In genomic region chr11:11505701-11506100, GRCh38 we compare ENCODE assay signal across 18 cellular contexts.
DNase-seq lines count a peak whose midpoint lies in the region; ATAC-seq and TF ChIP-seq lines count a peak whose summit lies in the region.
"Had no signal": no experiment of that assay in that cellular context is flagged by ENCODE, and none has a peak within 500 bp of the region (broad histone marks: within the 10 kb centered on the region; RNA-seq: fewer than 3 reads in every experiment).

No MANE protein-coding gene starts in this region.

- no peak for TF ChIP-seq CTCF in endothelial cell (IDR thresholded peaks at IDR 0.05; ENCODE audit: unreplicated experiment)
- TF ChIP-seq CTCF in progenitor cell of endocrine pancreas (IDR thresholded peaks at IDR 0.05; ENCODE audit: unreplicated experiment), result no peak

- H3K9me3 Mint-ChIP-seq in endothelial cell (ENCODE audit: unreplicated experiment), result no peaks in the 10 kb centered on the region
- H3K9me3 Mint-ChIP-seq in progenitor cell of endocrine pancreas (ENCODE audit: low read depth), result no peaks in the 10 kb centered on the region
- H3K9me3 Mint-ChIP-seq: CD14-positive monocyte; CD8-positive, alpha-beta memory T cell had no signal

- H3K4me3 Mint-ChIP-seq in endothelial cell (ENCODE audit: unreplicated experiment), result no peak overlapping the region
- H3K4me3 Mint-ChIP-seq in progenitor cell of endocrine pancreas (ENCODE audit: low read depth), result no peak overlapping the region
- H3K4me3 Mint-ChIP-seq: CD14-positive monocyte; CD4-positive, CD25-positive, alpha-beta regulatory T cell; CD8-positive, alpha-beta memory T cell had no signal

- H3K27ac Mint-ChIP-seq in endothelial cell (ENCODE audit: unreplicated experiment) (peak overlapping the region; percentile 37), progenitor cell of endocrine pancreas (peak overlapping the region; percentile 57)
- H3K27ac Mint-ChIP-seq: CD4-positive, alpha-beta memory T cell; CD4-positive, CD25-positive, alpha-beta regulatory T cell; CD8-positive, alpha-beta memory T cell had no signal

- H3K36me3 Mint-ChIP-seq in endothelial cell (ENCODE audit: low read depth, unreplicated experiment) (peaks cover 6% of the 10 kb centered on the region), progenitor cell of endocrine pancreas (ENCODE audit: insufficient read depth) (no peaks in the 10 kb centered on the region)
- H3K36me3 Mint-ChIP-seq: CD14-positive monocyte; CD4-positive, alpha-beta memory T cell; CD4-positive, CD25-positive, alpha-beta regulatory T cell; CD8-positive, alpha-beta memory T cell had no signal

- no peak for ATAC-seq in HG02840 (IDR thresholded peaks at IDR 0.05; ENCODE audit: low FRiP score, unreplicated experiment)

- DNase-seq in NCI-H146 (lab: John Stamatoyannopoulos, UW), result peak; percentile 12
- peak; percentile 4 for DNase-seq in NCI-H146 treated with DMSO at 0.1 percent for 48 hours (lab: John Stamatoyannopoulos, UW; ENCODE audit: unreplicated experiment)
- DNase-seq in endothelial cell (ENCODE audit: low spot score), result no peak
- no peak for DNase-seq in progenitor cell of endocrine pancreas (ENCODE audit: low spot score, unreplicated experiment)
- no peak for DNase-seq in stimulated activated CD4-positive, alpha-beta T cell treated with anti-CD3 and anti-CD28 coated beads, Interleukin-1b, Interleukin-23, amount 100 ng/mL, for 48 hours
- no peak for DNase-seq in DMS 273 (lab: John Stamatoyannopoulos, UW; ENCODE audit: unreplicated experiment)
- DNase-seq: 8988T; ACHN; BE2C; C1 segment of cervical spinal cord; CD4-positive, alpha-beta memory T cell; CD4-positive, CD25-positive, alpha-beta regulatory T cell; CD8-positive, alpha-beta memory T cell; COR-L47; DMS79 treated with DMSO at 0.1 percent for 48 hours; GF-D8 had no signal

- H3K4me1 Mint-ChIP-seq in endothelial cell (ENCODE audit: unreplicated experiment), result peaks cover 56% of the 10 kb centered on the region
- H3K4me1 Mint-ChIP-seq in progenitor cell of endocrine pancreas (ENCODE audit: low read depth), result peaks cover 21% of the 10 kb centered on the region
- H3K4me1 Mint-ChIP-seq: CD14-positive monocyte; CD4-positive, alpha-beta memory T cell; CD4-positive, CD25-positive, alpha-beta regulatory T cell; CD8-positive, alpha-beta memory T cell had no signal

- H3K27me3 Mint-ChIP-seq in endothelial cell (ENCODE audit: unreplicated experiment) (peaks cover 3% of the 10 kb centered on the region), progenitor cell of endocrine pancreas (no peaks in the 10 kb centered on the region)
- H3K27me3 Mint-ChIP-seq: CD4-positive, CD25-positive, alpha-beta regulatory T cell had no signal

Comparison
In these comparisons a context has a peak if more than half of its experiments do, and no peak if none do; other contexts are left out.
1. DNase-seq: peak in NCI-H146 (single experiment) and NCI-H146 treated with DMSO at 0.1 percent for 48 hours (single experiment); none in endothelial cell (single experiment), progenitor cell of endocrine pancreas (single experiment), stimulated activated CD4-positive, alpha-beta T cell treated with anti-CD3 and anti-CD28 coated beads, Interleukin-1b, Interleukin-23, amount 100 ng/mL, for 48 hours (single experiment) and DMS 273 (single experiment).